Comparison of ENCODE assay signal across 12 cellular contexts in the genomic region with DNA sequence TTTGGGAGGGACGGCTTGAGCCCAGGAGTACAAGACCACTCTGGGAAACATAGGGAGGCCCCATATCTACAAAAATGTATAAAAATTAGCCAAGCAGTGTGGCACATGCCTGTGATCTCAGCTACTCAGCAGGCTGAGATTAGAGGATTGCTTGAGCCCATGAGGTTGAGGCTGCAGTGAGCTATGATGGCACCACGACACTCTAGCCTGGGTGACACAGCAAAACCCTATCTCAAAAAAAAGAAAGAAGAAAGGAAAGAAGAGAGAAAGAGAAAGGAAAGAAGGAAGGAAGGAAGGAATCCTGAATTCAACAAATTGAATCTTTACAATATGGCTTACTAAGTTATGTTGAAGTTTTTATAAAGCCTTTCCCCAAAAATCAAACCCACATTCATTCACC. TPM values are rescaled to one million over a fixed set of nuclear protein-coding genes. Genes with fewer than 3 reads are reported as not detected.
DNase-seq lines count a peak whose midpoint lies in the region; ATAC-seq, FAIRE-seq and TF ChIP-seq lines count a peak whose summit lies in the region.
"Had no signal": no experiment of that assay in that cellular context is flagged by ENCODE, and none has a peak within 500 bp of the region (broad histone marks: within the 10 kb centered on the region; RNA-seq: fewer than 3 reads in every experiment).

No MANE protein-coding gene starts in this region.

- H3K36me3 Mint-ChIP-seq in stimulated activated naive CD8-positive, alpha-beta T cell treated with anti-CD3 and anti-CD28 coated beads, Interleukin-15, Interleukin-2, amounts not matched to agents 100 ng/mL and 50 ng/mL, for 24 hours (ENCODE audit: low read depth): peaks cover 8% of the 10 kb centered on the region
- no peaks in the 10 kb centered on the region for H3K36me3 Mint-ChIP-seq in T-helper 17 cell (ENCODE audit: low read depth)
- no peaks in the 10 kb centered on the region for H3K36me3 Mint-ChIP-seq in type B pancreatic cell
- H3K36me3 Mint-ChIP-seq: memory B cell had no signal

- FAIRE-seq in pancreas (lab: Jason Lieb, UNC): no peak

- H3K27me3 ChIP-seq in iPS-18a (ENCODE audit: control insufficient read depth, insufficient read depth, low read length): peaks cover 8% of the 10 kb centered on the region
- H3K27me3 ChIP-seq in pancreas: no peaks in the 10 kb centered on the region

- ATAC-seq in stimulated activated naive CD8-positive, alpha-beta T cell treated with anti-CD3 and anti-CD28 coated beads, Interleukin-15, Interleukin-2, amounts not matched to agents 100 U/mL and 50 U/mL, for 24 hours: no peak
- ATAC-seq in T-helper 17 cell: no peak
- no peak for ATAC-seq in pancreas

- H3K4me3 ChIP-seq in iPS-18a (ENCODE audit: low read length) (peak overlapping the region; percentile 40), pancreas (no peak overlapping the region)
- H3K4me3 ChIP-seq: SJSA1, skin epidermis had no signal

- H3K36me3 ChIP-seq in iPS-18a (ENCODE audit: control insufficient read depth, low read depth, low read length) (no peaks in the 10 kb centered on the region), pancreas (no peaks in the 10 kb centered on the region)
- H3K36me3 ChIP-seq: SJSA1 had no signal

- H3K4me1 Mint-ChIP-seq in stimulated activated naive CD8-positive, alpha-beta T cell treated with anti-CD3 and anti-CD28 coated beads, Interleukin-15, Interleukin-2, amounts not matched to agents 100 ng/mL and 50 ng/mL, for 24 hours (ENCODE audit: low read depth): peaks cover 22% of the 10 kb centered on the region
- H3K4me1 Mint-ChIP-seq in T-helper 17 cell: peaks cover 22% of the 10 kb centered on the region
- peaks cover 14% of the 10 kb centered on the region for H3K4me1 Mint-ChIP-seq in type B pancreatic cell (ENCODE audit: unreplicated experiment)

- no peak overlapping the region for H3K27ac Mint-ChIP-seq in stimulated activated naive CD8-positive, alpha-beta T cell treated with anti-CD3 and anti-CD28 coated beads, Interleukin-15, Interleukin-2, amounts not matched to agents 100 ng/mL and 50 ng/mL, for 24 hours
- H3K27ac Mint-ChIP-seq in T-helper 17 cell: peak overlapping the region; percentile 75
- peak overlapping the region; percentile 31 for H3K27ac Mint-ChIP-seq in type B pancreatic cell
- H3K27ac Mint-ChIP-seq: memory B cell had no signal

- H3K9ac ChIP-seq in iPS-18a (ENCODE audit: low read length): peak overlapping the region; percentile 21

- H3K27ac ChIP-seq in iPS-18a (ENCODE audit: low read length) (no peak overlapping the region), pancreas (no peak overlapping the region)
- H3K27ac ChIP-seq: SJSA1, skin epidermis had no signal

- 61 to 83% methylated on average over 2 of the region's 2 CpGs for WGBS in pancreas, 2 donors

- H3K4me1 ChIP-seq in iPS-18a (ENCODE audit: control insufficient read depth, low read depth, low read length): peaks cover 27% of the 10 kb centered on the region
- peaks cover 0 to 23% (median 10%) of the 10 kb centered on the region in 3 donors for H3K4me1 ChIP-seq in pancreas

- no peaks in the 10 kb centered on the region for H3K9me3 Mint-ChIP-seq in stimulated activated naive CD8-positive, alpha-beta T cell treated with anti-CD3 and anti-CD28 coated beads, Interleukin-15, Interleukin-2, amounts not matched to agents 100 ng/mL and 50 ng/mL, for 24 hours
- H3K9me3 Mint-ChIP-seq in type B pancreatic cell: no peaks in the 10 kb centered on the region
- H3K9me3 Mint-ChIP-seq: memory B cell had no signal

- intact Hi-C loops in pancreas (cut with DNase I): loop anchor here in 1 of 3 donors (10.0 kb wide), 1 partner anchor 564 kb away; no protein-coding TSS in a partner anchor

- peak overlapping the region; percentile 44 for H3K4me3 Mint-ChIP-seq in stimulated activated naive CD8-positive, alpha-beta T cell treated with anti-CD3 and anti-CD28 coated beads, Interleukin-15, Interleukin-2, amounts not matched to agents 100 ng/mL and 50 ng/mL, for 24 hours
- H3K4me3 Mint-ChIP-seq in T-helper 17 cell: peak overlapping the region; percentile 70
- peak overlapping the region; percentile 70 for H3K4me3 Mint-ChIP-seq in type B pancreatic cell
- H3K4me3 Mint-ChIP-seq: memory B cell had no signal

- peaks cover 15% of the 10 kb centered on the region for H3K27me3 Mint-ChIP-seq in stimulated activated naive CD8-positive, alpha-beta T cell treated with anti-CD3 and anti-CD28 coated beads, Interleukin-15, Interleukin-2, amounts not matched to agents 100 ng/mL and 50 ng/mL, for 24 hours
- H3K27me3 Mint-ChIP-seq in T-helper 17 cell: no peaks in the 10 kb centered on the region
- peaks cover 4% of the 10 kb centered on the region for H3K27me3 Mint-ChIP-seq in type B pancreatic cell

- TF ChIP-seq CTCF in type B pancreatic cell (conservative IDR thresholded peaks at IDR 0.05) (no peak), pancreas (IDR thresholded peaks at IDR 0.05) (no peak)

- H3K9me3 ChIP-seq in T-helper 17 cell (ENCODE audit: control insufficient read depth, low read length, poor library complexity, severe bottlenecking): no peaks in the 10 kb centered on the region
- no peaks in the 10 kb centered on the region for H3K9me3 ChIP-seq in iPS-18a (ENCODE audit: control insufficient read depth, low read depth, low read length)
- H3K9me3 ChIP-seq in pancreas: no peaks in the 10 kb centered on the region
- H3K9me3 ChIP-seq: SJSA1 had no signal

- no peak for DNase-seq in stimulated activated naive CD8-positive, alpha-beta T cell treated with anti-CD3 and anti-CD28 coated beads, Interleukin-15, Interleukin-2, amounts not matched to agents 100 U/mL and 50 U/mL, for 24 hours
- DNase-seq in T-helper 17 cell (no peak), type B pancreatic cell (ENCODE audit: extremely low spot score, unreplicated experiment) (no peak), T-helper 9 cell (no peak), NCI-H1417 (lab: John Stamatoyannopoulos, UW) (no peak), pancreas (no peak)
- DNase-seq: NCI-H2029 treated with DMSO at 0.1 percent for 48 hours had no signal

RNA-seq across cellular contexts. Expression of gene KIF21A, which starts 2.1 kb away (rescaled TPM):
- total RNA-seq in T-helper 17 cell: 10 to 100 TPM; 12.6 to 14.2 TPM
- 25.7 and 28.5 TPM in 2 replicates for total RNA-seq in type B pancreatic cell (ENCODE audit: low replicate concordance)
- 10 to 100 TPM; 11.0 to 17.3 (median 15.9) TPM for total RNA-seq in pancreas
- polyA plus RNA-seq in pancreas: 10 to 100 TPM in 1 of 2 donors, 1 to 10 TPM in 1; 6.3 to 13.1 TPM
